Comparison of ENCODE assay signal across 10 cellular contexts in genomic region chr6:130848945-130849344, GRCh38. TPM values are rescaled to one million over a fixed set of nuclear protein-coding genes. Genes with fewer than 3 reads are reported as not detected.
A peak's percentile ranks its signal among the peaks of the same experiment; 100 is the strongest.
DNase-seq lines count a peak whose midpoint lies in the region; ATAC-seq and TF ChIP-seq lines count a peak whose summit lies in the region.
"Had no signal": no experiment of that assay in that cellular context is flagged by ENCODE, and none has a peak within 500 bp of the region (broad histone marks: within the 10 kb centered on the region; RNA-seq: fewer than 3 reads in every experiment).

No MANE protein-coding gene starts in this region.

- peak; percentile 32 for DNase-seq in EL
- DNase-seq in activated naive CD8-positive, alpha-beta T cell treated with anti-CD3 and anti-CD28 coated beads, Interleukin-2, amount 50 U/mL, for 24 hours = peak; percentile 18
- DNase-seq in activated CD8-positive, alpha-beta memory T cell treated with anti-CD3 and anti-CD28 coated beads, Interleukin-2, amount 50 U/mL, for 48 hours = no peak
- no peak for DNase-seq in ascending aorta (ENCODE audit: low spot score in 2 of 2)
- no peak for DNase-seq in progenitor cell of endocrine pancreas (ENCODE audit: low spot score, unreplicated experiment)
- no peak for DNase-seq in lower leg skin (ENCODE audit: low spot score in 2 of 2)
- DNase-seq: erythroblast had no signal

- peaks cover 5% of the 10 kb centered on the region for H3K4me1 Mint-ChIP-seq in activated naive CD8-positive, alpha-beta T cell treated with anti-CD3 and anti-CD28 coated beads, Interleukin-2, amount 50 U/mL, for 24 hours
- H3K4me1 Mint-ChIP-seq in progenitor cell of endocrine pancreas (ENCODE audit: low read depth) = peaks cover 18% of the 10 kb centered on the region

- no peaks in the 10 kb centered on the region for H3K9me3 Mint-ChIP-seq in activated naive CD8-positive, alpha-beta T cell treated with anti-CD3 and anti-CD28 coated beads, Interleukin-2, amount 50 U/mL, for 24 hours
- H3K9me3 Mint-ChIP-seq in progenitor cell of endocrine pancreas (ENCODE audit: low read depth) = no peaks in the 10 kb centered on the region

- no peak for TF ChIP-seq CTCF in ascending aorta (IDR thresholded peaks at IDR 0.05)
- TF ChIP-seq CTCF in progenitor cell of endocrine pancreas (IDR thresholded peaks at IDR 0.05; ENCODE audit: unreplicated experiment) = no peak
- no peak for TF ChIP-seq CTCF in lower leg skin (IDR thresholded peaks at IDR 0.05)

- H3K4me3 ChIP-seq in ascending aorta (no peak overlapping the region), lower leg skin (ENCODE audit: low read depth, poor library complexity, severe bottlenecking) (no peak overlapping the region)

- peaks cover 0 to 6% of the 10 kb centered on the region in 2 donors for H3K36me3 ChIP-seq in ascending aorta

- H3K27ac Mint-ChIP-seq in activated naive CD8-positive, alpha-beta T cell treated with anti-CD3 and anti-CD28 coated beads, Interleukin-2, amount 50 U/mL, for 24 hours = no peak overlapping the region
- no peak overlapping the region for H3K27ac Mint-ChIP-seq in progenitor cell of endocrine pancreas

- WGBS in lower leg skin, 2 donors = 77 to 82% methylated on average over 2 of the region's 2 CpGs

- no peaks in the 10 kb centered on the region for H3K36me3 Mint-ChIP-seq in activated naive CD8-positive, alpha-beta T cell treated with anti-CD3 and anti-CD28 coated beads, Interleukin-2, amount 50 U/mL, for 24 hours (ENCODE audit: low read depth)
- H3K36me3 Mint-ChIP-seq in progenitor cell of endocrine pancreas (ENCODE audit: insufficient read depth) = no peaks in the 10 kb centered on the region

- no peaks in the 10 kb centered on the region for H3K27me3 Mint-ChIP-seq in activated naive CD8-positive, alpha-beta T cell treated with anti-CD3 and anti-CD28 coated beads, Interleukin-2, amount 50 U/mL, for 24 hours
- peaks cover 19% of the 10 kb centered on the region for H3K27me3 Mint-ChIP-seq in progenitor cell of endocrine pancreas

- peak; percentile 95 for ATAC-seq in GM21367 (IDR thresholded peaks at IDR 0.05; ENCODE audit: unreplicated experiment)
- ATAC-seq in HG03432 (IDR thresholded peaks at IDR 0.05; ENCODE audit: unreplicated experiment) = peak; percentile 93
- ATAC-seq in activated naive CD8-positive, alpha-beta T cell treated with anti-CD3 and anti-CD28 coated beads, Interleukin-2, amount 50 U/mL, for 24 hours = peak; percentile 90
- ATAC-seq: sciatic nerve had no signal

- intact Hi-C loops in ascending aorta (cut with DNase I) = loop anchor here (10.0 kb wide), 1 partner anchor 524 kb away; no protein-coding TSS in a partner anchor
- intact Hi-C loops in lower leg skin (cut with DNase I; ENCODE audit: low total_unique reads) = loop anchor here (10.0 kb wide), 1 partner anchor 524 kb away; no protein-coding TSS in a partner anchor

- no peak overlapping the region for H3K27ac ChIP-seq in ascending aorta

- no peaks in the 10 kb centered on the region for H3K4me1 ChIP-seq in ascending aorta

- H3K27me3 ChIP-seq in ascending aorta = no peaks in the 10 kb centered on the region

- H3K4me3 Mint-ChIP-seq in activated naive CD8-positive, alpha-beta T cell treated with anti-CD3 and anti-CD28 coated beads, Interleukin-2, amount 50 U/mL, for 24 hours = no peak overlapping the region
- no peak overlapping the region for H3K4me3 Mint-ChIP-seq in progenitor cell of endocrine pancreas (ENCODE audit: low read depth)

- TF ChIP-seq POLR2A in lower leg skin (IDR thresholded peaks at IDR 0.05) = no peak

- H3K9me3 ChIP-seq in ascending aorta = no peaks in the 10 kb centered on the region

RNA-seq across cellular contexts. Expression of gene SMLR1, which starts 21.7 kb away (rescaled TPM):
- total RNA-seq in ascending aorta (not detected), progenitor cell of endocrine pancreas (0.79 and 0.91 TPM in 2 replicates), lower leg skin (not detected)
- total RNA-seq: sciatic nerve had no signal

Comparison
In these comparisons a context has a peak if more than half of its experiments do, and no peak if none do; other contexts are left out.
1. DNase-seq: peak in EL (single experiment) and activated naive CD8-positive, alpha-beta T cell treated with anti-CD3 and anti-CD28 coated beads, Interleukin-2, amount 50 U/mL, for 24 hours (single experiment); none in activated CD8-positive, alpha-beta memory T cell treated with anti-CD3 and anti-CD28 coated beads, Interleukin-2, amount 50 U/mL, for 48 hours (single experiment), ascending aorta (0 of 2), progenitor cell of endocrine pancreas (single experiment) and lower leg skin (0 of 2).
2. Peak in every context shown above with its lines, with median percentiles within 50 percentile points of each other: ATAC-seq.